In the genomic region with DNA sequence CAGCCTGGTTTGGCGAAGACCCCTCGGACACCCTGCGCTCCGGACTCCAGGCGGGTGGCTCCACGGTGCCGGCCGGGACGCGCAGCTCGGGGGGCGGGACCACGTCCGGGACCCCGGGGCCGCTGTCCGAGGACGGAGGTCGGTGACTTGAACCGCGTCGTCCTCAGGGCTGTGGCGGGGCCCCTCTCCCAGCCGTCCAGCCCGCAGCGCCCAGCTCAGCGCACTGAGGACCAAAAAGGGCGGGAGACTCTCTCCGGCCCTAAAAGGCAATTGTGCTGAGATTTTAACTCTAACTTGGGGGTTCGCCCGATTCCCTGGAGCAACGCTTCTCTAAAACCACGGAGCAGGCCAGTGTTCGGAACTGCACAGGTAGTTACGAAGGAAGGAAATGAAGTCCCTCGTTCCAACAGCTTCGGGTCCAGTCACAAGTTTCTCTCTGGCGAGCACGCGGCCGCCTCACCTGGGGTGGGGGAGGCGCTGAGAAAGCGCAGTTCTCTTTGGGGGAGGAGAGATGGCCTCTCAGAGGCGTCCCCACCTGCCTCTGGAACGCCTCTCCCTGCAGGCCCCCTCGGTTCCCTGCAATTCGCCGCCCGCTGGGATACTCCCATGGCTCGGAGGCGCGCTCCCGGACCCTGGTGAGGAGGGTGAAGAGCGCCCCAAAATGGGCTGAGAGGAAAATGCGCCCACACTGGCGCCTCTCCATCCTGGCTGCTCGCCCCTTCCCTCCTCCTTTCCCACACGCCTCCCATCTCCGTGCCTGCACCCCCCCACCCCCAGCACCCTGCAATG, we compare ENCODE assay signal across 13 cellular contexts.
A peak's percentile ranks its signal among the peaks of the same experiment; 100 is the strongest.
DNase-seq lines count a peak whose midpoint lies in the region; ATAC-seq, FAIRE-seq and TF ChIP-seq lines count a peak whose summit lies in the region.
"Had no signal": no experiment of that assay in that cellular context is flagged by ENCODE, and none has a peak within 500 bp of the region (broad histone marks: within the 10 kb centered on the region; RNA-seq: fewer than 3 reads in every experiment).

No MANE protein-coding gene starts in this region.

- BruUV-seq in Panc1 (replicated peaks; lab: Mats Ljungman, UMichigan), result no TSS peak

- H3K36me3 ChIP-seq in SK-N-SH (replicated peaks in 1 of 2; ENCODE audit: control insufficient read depth in 1 of 2, insufficient read depth in 2 of 2, low read length in 1 of 2), result no peaks in the 10 kb centered on the region
- peaks cover 5% of the 10 kb centered on the region; the same call in 1 of the 2 replicates for H3K36me3 ChIP-seq in Panc1 (ENCODE audit: control insufficient read depth, insufficient read depth, low read length)
- H3K36me3 ChIP-seq in smooth muscle cell (ENCODE audit: low read depth), result no peaks in the 10 kb centered on the region
- H3K36me3 ChIP-seq: prostate gland had no signal

- peaks cover 9% of the 10 kb centered on the region for H3K9me3 Mint-ChIP-seq in glutamatergic neuron (ENCODE audit: unreplicated experiment)
- no peaks in the 10 kb centered on the region for H3K9me3 Mint-ChIP-seq in activated T-helper 17 cell treated with anti-CD3 and anti-CD28 coated beads, Interleukin-2, amount 50 U/mL, for 72 hours

- H3K9ac ChIP-seq in SK-N-SH (peak overlapping the region; percentile 74; the same call in 1 of the 2 replicates), smooth muscle cell (ENCODE audit: low read depth) (no peak overlapping the region)

- peaks cover 11% of the 10 kb centered on the region for H3K27me3 Mint-ChIP-seq in glutamatergic neuron (ENCODE audit: unreplicated experiment)
- peaks cover 33% of the 10 kb centered on the region for H3K27me3 Mint-ChIP-seq in activated T-helper 17 cell treated with anti-CD3 and anti-CD28 coated beads, Interleukin-2, amount 50 U/mL, for 72 hours

- H3F3A ChIP-seq in SK-N-SH (replicated peaks; ENCODE audit: insufficient read depth), result peaks cover 8% of the 10 kb centered on the region
- H3F3A ChIP-seq in smooth muscle cell (ENCODE audit: low read depth), result no peaks in the 10 kb centered on the region

- H3K79me2 ChIP-seq in SK-N-SH (ENCODE audit: insufficient read depth) (peaks cover 5% of the 10 kb centered on the region; the same call in 1 of the 2 replicates), smooth muscle cell (ENCODE audit: low read depth) (no peaks in the 10 kb centered on the region)

- ATAC-seq in SK-N-SH treated with all-trans-retinoic acid at 6 μM for 48 hours (no peak; the same call in 2 of the 3 replicates), Panc1 (no peak)
- no peak for ATAC-seq in activated T-helper 17 cell treated with anti-CD3 and anti-CD28 coated beads, Interleukin-2, amount 50 U/mL, for 72 hours (replicated peaks)

- no peaks in the 10 kb centered on the region for H3K4me1 Mint-ChIP-seq in glutamatergic neuron (ENCODE audit: low read depth, unreplicated experiment)
- no peaks in the 10 kb centered on the region for H3K4me1 Mint-ChIP-seq in activated T-helper 17 cell treated with anti-CD3 and anti-CD28 coated beads, Interleukin-2, amount 50 U/mL, for 72 hours

- TF ChIP-seq RAD21 in SK-N-SH (IDR thresholded peaks at IDR 0.05; ENCODE audit: low read length), result no peak

- no peaks in the 10 kb centered on the region for H3K27me3 ChIP-seq in SK-N-SH (ENCODE audit: insufficient read depth)
- peaks cover 3% of the 10 kb centered on the region; the same call in 1 of the 2 replicates for H3K27me3 ChIP-seq in Panc1 (ENCODE audit: control insufficient read depth, insufficient read depth, low read length)
- peaks cover 98% of the 10 kb centered on the region for H3K27me3 ChIP-seq in smooth muscle cell (ENCODE audit: low read depth)

- H3K9me3 ChIP-seq in SK-N-SH (no peaks in the 10 kb centered on the region), Panc1 (ENCODE audit: control insufficient read depth, insufficient read depth, low read depth, low read length) (no peaks in the 10 kb centered on the region), smooth muscle cell (replicated peaks; ENCODE audit: low read depth) (no peaks in the 10 kb centered on the region)
- H3K9me3 ChIP-seq: prostate gland had no signal

- H3K27ac ChIP-seq in SK-N-SH (ENCODE audit: low read depth in 2 of 2, low read length in 1 of 2), result peak overlapping the region in 1 of 2 experiments; percentile 89; a peak in 1 of 4 replicates
- H3K27ac ChIP-seq in Panc1 (ENCODE audit: low read length), result no peak overlapping the region
- no peak overlapping the region for H3K27ac ChIP-seq in smooth muscle cell (ENCODE audit: low read depth)
- H3K27ac ChIP-seq: prostate gland had no signal

- no peak for TF ChIP-seq CTCF in SK-N-SH (IDR thresholded peaks at IDR 0.05)
- no peak; the same call in 1 of the 2 replicates for TF ChIP-seq CTCF in Panc1 (IDR thresholded peaks at IDR 0.05)
- TF ChIP-seq CTCF in glutamatergic neuron (IDR thresholded peaks at IDR 0.05; ENCODE audit: partially characterized antibody, unreplicated experiment), result no peak
- TF ChIP-seq CTCF in smooth muscle cell (IDR thresholded peaks at IDR 0.05; ENCODE audit: borderline replicate concordance, insufficient read depth, poor library complexity, severe bottlenecking), result no peak

- no peaks in the 10 kb centered on the region for H3K9me2 ChIP-seq in SK-N-SH

- 73% methylated on average over 59 of the region's 59 CpGs for WGBS in SK-N-SH (ENCODE audit: low lambda C conversion rate)
- WGBS in smooth muscle cell (ENCODE audit: low lambda C conversion rate), result 6% methylated on average over 55 of the region's 59 CpGs

- H3K4me2 ChIP-seq in SK-N-SH, result peak overlapping the region; percentile 98
- peak overlapping the region; percentile 81 for H3K4me2 ChIP-seq in smooth muscle cell

- peak overlapping the region; percentile 86 to 96 for H3K4me3 ChIP-seq in SK-N-SH (ENCODE audit: low read depth in 2 of 2, low read length in 1 of 2)
- peak overlapping the region; percentile 40 to 69 for H3K4me3 ChIP-seq in Panc1 (ENCODE audit: low read depth in 2 of 2, low read length in 2 of 2)
- H3K4me3 ChIP-seq in smooth muscle cell, result no peak overlapping the region

- FAIRE-seq in HTR-8/SVneo (lab: Jason Lieb, UNC), result no peak
- FAIRE-seq: A204.1, keratinocyte had no signal

- CTCF ChIA-PET in SK-N-SH (lab: Yijun Ruan, JAX), result interaction anchor here (0.9 to 1.5 kb wide), 7 partner anchors 10 to 302 kb away, joined by 3 to 5 read pairs (median 3); no protein-coding TSS in a partner anchor
- CTCF ChIA-PET in Panc1 (lab: Charles Lee), result interaction anchor here (0.7 kb wide), 1 partner anchor 184 kb away, joined by 3 read pairs; no protein-coding TSS in a partner anchor

- H3K4me3 Mint-ChIP-seq in glutamatergic neuron (ENCODE audit: unreplicated experiment), result peak overlapping the region; percentile 71
- H3K4me3 Mint-ChIP-seq in activated T-helper 17 cell treated with anti-CD3 and anti-CD28 coated beads, Interleukin-2, amount 50 U/mL, for 72 hours, result no peak overlapping the region

- DNase-seq in SK-N-SH, result peak; percentile 43
- DNase-seq in Panc1 (ENCODE audit: low read depth, low spot score), result no peak
- no peak for DNase-seq in glutamatergic neuron
- no peak for DNase-seq in smooth muscle cell (lab: John Stamatoyannopoulos, UW; ENCODE audit: unreplicated experiment)
- no peak for DNase-seq in HTR-8/SVneo (ENCODE audit: insufficient read length, low spot score)
- DNase-seq in dedifferentiated amniotic fluid mesenchymal stem cell (ENCODE audit: extremely low spot score), result no peak
- DNase-seq: GDM1, HCEC 1CT had no signal

- intact Hi-C loops in Panc1 (cut with micrococcal nuclease; ENCODE audit: unreplicated experiment), result no loop called here

- in situ Hi-C loops in Panc1 (cut with HindIII; ENCODE audit: low pct_unique_long_range_greater_than_20kb, low sequenced_read_pairs), result no loop called here

- POLR2A ChIA-PET in SK-N-SH (lab: Yijun Ruan, JAX) (interaction anchor here (0.9 to 1.1 kb wide), 3 partner anchors 9 to 14 kb away, joined by 3 to 10 read pairs (median 8); no protein-coding TSS in a partner anchor), Panc1 (lab: Charles Lee) (no interaction called here)

- no peaks in the 10 kb centered on the region for H4K20me1 ChIP-seq in SK-N-SH (ENCODE audit: insufficient read depth)
- H4K20me1 ChIP-seq in smooth muscle cell (ENCODE audit: low read depth), result no peaks in the 10 kb centered on the region

- H3K36me3 Mint-ChIP-seq in glutamatergic neuron (ENCODE audit: unreplicated experiment), result no peaks in the 10 kb centered on the region
- H3K36me3 Mint-ChIP-seq in activated T-helper 17 cell treated with anti-CD3 and anti-CD28 coated beads, Interleukin-2, amount 50 U/mL, for 72 hours (ENCODE audit: low read depth), result no peaks in the 10 kb centered on the region

- H3K4me1 ChIP-seq in SK-N-SH (ENCODE audit: control insufficient read depth in 1 of 2, insufficient read depth in 2 of 2, low read depth in 1 of 2, low read length in 1 of 2) (peaks cover 0 to 17% of the 10 kb centered on the region in 2 experiments; a peak in 1 of 4 replicates), Panc1 (ENCODE audit: control insufficient read depth, insufficient read depth, low read length) (no peaks in the 10 kb centered on the region), smooth muscle cell (ENCODE audit: low read depth) (peaks cover 45% of the 10 kb centered on the region)
- H3K4me1 ChIP-seq: prostate gland had no signal

- TF ChIP-seq EP300 in SK-N-SH (IDR thresholded peaks at IDR 0.05; ENCODE audit: borderline replicate concordance in 1 of 2, low read depth in 1 of 2, low read length in 1 of 2), result no peak

- H3K27ac Mint-ChIP-seq in glutamatergic neuron (ENCODE audit: unreplicated experiment), result no peak overlapping the region
- no peak overlapping the region for H3K27ac Mint-ChIP-seq in activated T-helper 17 cell treated with anti-CD3 and anti-CD28 coated beads, Interleukin-2, amount 50 U/mL, for 72 hours

- H2AFZ ChIP-seq in SK-N-SH (ENCODE audit: low read depth) (peak overlapping the region; percentile 87), smooth muscle cell (ENCODE audit: low read depth) (no peak overlapping the region)

TF ChIP-seq in SK-N-SH, 30 proteins besides CTCF, POLR2A, EP300 and RAD21:
- TF ChIP-seq NFIC (IDR thresholded peaks at IDR 0.05; ENCODE audit: borderline replicate concordance), result no peak
- TF ChIP-seq RXRA (IDR thresholded peaks at IDR 0.05; ENCODE audit: borderline replicate concordance, low read depth), result no peak
- TF ChIP-seq YY1 (IDR thresholded peaks at IDR 0.05; ENCODE audit: low read depth), result no peak
- no peak for TF ChIP-seq POLR2AphosphoS5 (IDR thresholded peaks at IDR 0.05; ENCODE audit: low read depth, low read length)
- TF ChIP-seq ELF1 (IDR thresholded peaks at IDR 0.05), result no peak
- no peak for TF ChIP-seq EZH2phosphoT487 (IDR thresholded peaks at IDR 0.05; ENCODE audit: borderline replicate concordance, low read depth)

TF ChIP-seq in SK-N-SH treated with all-trans-retinoic acid at 6 μM for 48 hours, 23 proteins besides CTCF, POLR2A, EP300 and RAD21 (continues in another document):
- TF ChIP-seq ESRRG (CRISPR knock-in tag; IDR thresholded peaks at IDR 0.05), result no peak
